In the genomic region with DNA sequence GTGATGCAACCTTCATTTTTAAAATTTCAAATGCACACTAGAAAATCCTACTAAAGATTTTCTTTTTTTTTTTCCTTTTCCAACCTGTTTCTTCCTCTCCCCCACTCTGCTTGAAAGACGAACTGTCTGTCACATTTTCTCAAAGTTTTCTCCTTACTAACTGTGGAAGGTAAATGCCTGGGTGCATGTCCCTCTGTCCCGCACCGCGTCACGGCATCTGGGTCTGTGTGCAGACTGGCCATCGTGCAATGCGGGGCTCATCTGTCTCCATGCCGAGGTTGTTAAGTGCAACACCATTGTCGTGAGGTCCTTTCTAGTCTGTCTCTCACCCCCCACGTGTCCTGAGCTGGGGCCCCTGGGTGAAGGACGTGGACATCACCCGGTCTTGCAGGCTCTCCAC, we compare ENCODE assay signal across 2 cellular contexts.
TF ChIP-seq lines count a peak whose summit lies in the region.

No MANE protein-coding gene starts in this region.

TF ChIP-seq in SK-N-SH, 30 proteins besides CTCF, POLR2A, EP300 and RAD21 (continued from another document):
- TF ChIP-seq, protein P1, sequence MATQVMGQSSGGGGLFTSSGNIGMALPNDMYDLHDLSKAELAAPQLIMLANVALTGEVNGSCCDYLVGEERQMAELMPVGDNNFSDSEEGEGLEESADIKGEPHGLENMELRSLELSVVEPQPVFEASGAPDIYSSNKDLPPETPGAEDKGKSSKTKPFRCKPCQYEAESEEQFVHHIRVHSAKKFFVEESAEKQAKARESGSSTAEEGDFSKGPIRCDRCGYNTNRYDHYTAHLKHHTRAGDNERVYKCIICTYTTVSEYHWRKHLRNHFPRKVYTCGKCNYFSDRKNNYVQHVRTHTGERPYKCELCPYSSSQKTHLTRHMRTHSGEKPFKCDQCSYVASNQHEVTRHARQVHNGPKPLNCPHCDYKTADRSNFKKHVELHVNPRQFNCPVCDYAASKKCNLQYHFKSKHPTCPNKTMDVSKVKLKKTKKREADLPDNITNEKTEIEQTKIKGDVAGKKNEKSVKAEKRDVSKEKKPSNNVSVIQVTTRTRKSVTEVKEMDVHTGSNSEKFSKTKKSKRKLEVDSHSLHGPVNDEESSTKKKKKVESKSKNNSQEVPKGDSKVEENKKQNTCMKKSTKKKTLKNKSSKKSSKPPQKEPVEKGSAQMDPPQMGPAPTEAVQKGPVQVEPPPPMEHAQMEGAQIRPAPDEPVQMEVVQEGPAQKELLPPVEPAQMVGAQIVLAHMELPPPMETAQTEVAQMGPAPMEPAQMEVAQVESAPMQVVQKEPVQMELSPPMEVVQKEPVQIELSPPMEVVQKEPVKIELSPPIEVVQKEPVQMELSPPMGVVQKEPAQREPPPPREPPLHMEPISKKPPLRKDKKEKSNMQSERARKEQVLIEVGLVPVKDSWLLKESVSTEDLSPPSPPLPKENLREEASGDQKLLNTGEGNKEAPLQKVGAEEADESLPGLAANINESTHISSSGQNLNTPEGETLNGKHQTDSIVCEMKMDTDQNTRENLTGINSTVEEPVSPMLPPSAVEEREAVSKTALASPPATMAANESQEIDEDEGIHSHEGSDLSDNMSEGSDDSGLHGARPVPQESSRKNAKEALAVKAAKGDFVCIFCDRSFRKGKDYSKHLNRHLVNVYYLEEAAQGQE (IDR thresholded peaks at IDR 0.05; ENCODE audit: low read depth, low read length): no peak
- no peak for TF ChIP-seq RFX5 (IDR thresholded peaks at IDR 0.05; ENCODE audit: low read length)
- no peak for TF ChIP-seq GATA2 (CRISPR knock-in tag; IDR thresholded peaks at IDR 0.05)
- TF ChIP-seq NFIC (IDR thresholded peaks at IDR 0.05; ENCODE audit: borderline replicate concordance): no peak
- TF ChIP-seq FOSL2 (IDR thresholded peaks at IDR 0.05; ENCODE audit: borderline replicate concordance, low read depth): no peak
- TF ChIP-seq, protein P2, sequence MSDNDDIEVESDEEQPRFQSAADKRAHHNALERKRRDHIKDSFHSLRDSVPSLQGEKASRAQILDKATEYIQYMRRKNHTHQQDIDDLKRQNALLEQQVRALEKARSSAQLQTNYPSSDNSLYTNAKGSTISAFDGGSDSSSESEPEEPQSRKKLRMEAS (IDR thresholded peaks at IDR 0.05; ENCODE audit: low read depth): no peak
- TF ChIP-seq NRF1 (IDR thresholded peaks at IDR 0.05; ENCODE audit: low read depth, low read length): no peak
- no peak for TF ChIP-seq SIN3A (IDR thresholded peaks at IDR 0.05; ENCODE audit: borderline replicate concordance, low read depth, low read length)
- TF ChIP-seq EZH2phosphoT487 (IDR thresholded peaks at IDR 0.05; ENCODE audit: borderline replicate concordance, low read depth): no peak
- no peak for TF ChIP-seq SMC3 (IDR thresholded peaks at IDR 0.05; ENCODE audit: low read depth, low read length)
- TF ChIP-seq, protein P3, sequence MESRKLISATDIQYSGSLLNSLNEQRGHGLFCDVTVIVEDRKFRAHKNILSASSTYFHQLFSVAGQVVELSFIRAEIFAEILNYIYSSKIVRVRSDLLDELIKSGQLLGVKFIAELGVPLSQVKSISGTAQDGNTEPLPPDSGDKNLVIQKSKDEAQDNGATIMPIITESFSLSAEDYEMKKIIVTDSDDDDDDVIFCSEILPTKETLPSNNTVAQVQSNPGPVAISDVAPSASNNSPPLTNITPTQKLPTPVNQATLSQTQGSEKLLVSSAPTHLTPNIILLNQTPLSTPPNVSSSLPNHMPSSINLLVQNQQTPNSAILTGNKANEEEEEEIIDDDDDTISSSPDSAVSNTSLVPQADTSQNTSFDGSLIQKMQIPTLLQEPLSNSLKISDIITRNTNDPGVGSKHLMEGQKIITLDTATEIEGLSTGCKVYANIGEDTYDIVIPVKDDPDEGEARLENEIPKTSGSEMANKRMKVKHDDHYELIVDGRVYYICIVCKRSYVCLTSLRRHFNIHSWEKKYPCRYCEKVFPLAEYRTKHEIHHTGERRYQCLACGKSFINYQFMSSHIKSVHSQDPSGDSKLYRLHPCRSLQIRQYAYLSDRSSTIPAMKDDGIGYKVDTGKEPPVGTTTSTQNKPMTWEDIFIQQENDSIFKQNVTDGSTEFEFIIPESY (IDR thresholded peaks at IDR 0.05; ENCODE audit: borderline replicate concordance, low read depth): no peak
- no peak for TF ChIP-seq ELF1 (IDR thresholded peaks at IDR 0.05)
TF ChIP-seq in SK-N-SH: peak in this region for 0.

TF ChIP-seq in SK-N-SH treated with all-trans-retinoic acid at 6 μM for 48 hours, 23 proteins besides CTCF, POLR2A, EP300 and RAD21 (continued from another document):
- TF ChIP-seq, protein P4, sequence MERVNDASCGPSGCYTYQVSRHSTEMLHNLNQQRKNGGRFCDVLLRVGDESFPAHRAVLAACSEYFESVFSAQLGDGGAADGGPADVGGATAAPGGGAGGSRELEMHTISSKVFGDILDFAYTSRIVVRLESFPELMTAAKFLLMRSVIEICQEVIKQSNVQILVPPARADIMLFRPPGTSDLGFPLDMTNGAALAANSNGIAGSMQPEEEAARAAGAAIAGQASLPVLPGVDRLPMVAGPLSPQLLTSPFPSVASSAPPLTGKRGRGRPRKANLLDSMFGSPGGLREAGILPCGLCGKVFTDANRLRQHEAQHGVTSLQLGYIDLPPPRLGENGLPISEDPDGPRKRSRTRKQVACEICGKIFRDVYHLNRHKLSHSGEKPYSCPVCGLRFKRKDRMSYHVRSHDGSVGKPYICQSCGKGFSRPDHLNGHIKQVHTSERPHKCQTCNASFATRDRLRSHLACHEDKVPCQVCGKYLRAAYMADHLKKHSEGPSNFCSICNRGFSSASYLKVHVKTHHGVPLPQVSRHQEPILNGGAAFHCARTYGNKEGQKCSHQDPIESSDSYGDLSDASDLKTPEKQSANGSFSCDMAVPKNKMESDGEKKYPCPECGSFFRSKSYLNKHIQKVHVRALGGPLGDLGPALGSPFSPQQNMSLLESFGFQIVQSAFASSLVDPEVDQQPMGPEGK (CRISPR knock-in tag; IDR thresholded peaks at IDR 0.05; ENCODE audit: borderline replicate concordance): no peak
- TF ChIP-seq ZNF8 (CRISPR knock-in tag; IDR thresholded peaks at IDR 0.05) (no peak), OSR1 (CRISPR knock-in tag; IDR thresholded peaks at IDR 0.05) (no peak), TOX (CRISPR knock-in tag; IDR thresholded peaks at IDR 0.05; ENCODE audit: borderline replicate concordance) (no peak), SNAI2 (CRISPR knock-in tag; IDR thresholded peaks at IDR 0.05) (no peak), ZFP3 (CRISPR knock-in tag; IDR thresholded peaks at IDR 0.05) (no peak)
- TF ChIP-seq, protein P5, sequence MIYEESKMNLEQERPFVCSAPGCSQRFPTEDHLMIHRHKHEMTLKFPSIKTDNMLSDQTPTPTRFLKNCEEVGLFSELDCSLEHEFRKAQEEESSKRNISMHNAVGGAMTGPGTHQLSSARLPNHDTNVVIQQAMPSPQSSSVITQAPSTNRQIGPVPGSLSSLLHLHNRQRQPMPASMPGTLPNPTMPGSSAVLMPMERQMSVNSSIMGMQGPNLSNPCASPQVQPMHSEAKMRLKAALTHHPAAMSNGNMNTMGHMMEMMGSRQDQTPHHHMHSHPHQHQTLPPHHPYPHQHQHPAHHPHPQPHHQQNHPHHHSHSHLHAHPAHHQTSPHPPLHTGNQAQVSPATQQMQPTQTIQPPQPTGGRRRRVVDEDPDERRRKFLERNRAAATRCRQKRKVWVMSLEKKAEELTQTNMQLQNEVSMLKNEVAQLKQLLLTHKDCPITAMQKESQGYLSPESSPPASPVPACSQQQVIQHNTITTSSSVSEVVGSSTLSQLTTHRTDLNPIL (CRISPR knock-in tag; IDR thresholded peaks at IDR 0.05; ENCODE audit: low read depth): no peak
